In the genomic region with DNA sequence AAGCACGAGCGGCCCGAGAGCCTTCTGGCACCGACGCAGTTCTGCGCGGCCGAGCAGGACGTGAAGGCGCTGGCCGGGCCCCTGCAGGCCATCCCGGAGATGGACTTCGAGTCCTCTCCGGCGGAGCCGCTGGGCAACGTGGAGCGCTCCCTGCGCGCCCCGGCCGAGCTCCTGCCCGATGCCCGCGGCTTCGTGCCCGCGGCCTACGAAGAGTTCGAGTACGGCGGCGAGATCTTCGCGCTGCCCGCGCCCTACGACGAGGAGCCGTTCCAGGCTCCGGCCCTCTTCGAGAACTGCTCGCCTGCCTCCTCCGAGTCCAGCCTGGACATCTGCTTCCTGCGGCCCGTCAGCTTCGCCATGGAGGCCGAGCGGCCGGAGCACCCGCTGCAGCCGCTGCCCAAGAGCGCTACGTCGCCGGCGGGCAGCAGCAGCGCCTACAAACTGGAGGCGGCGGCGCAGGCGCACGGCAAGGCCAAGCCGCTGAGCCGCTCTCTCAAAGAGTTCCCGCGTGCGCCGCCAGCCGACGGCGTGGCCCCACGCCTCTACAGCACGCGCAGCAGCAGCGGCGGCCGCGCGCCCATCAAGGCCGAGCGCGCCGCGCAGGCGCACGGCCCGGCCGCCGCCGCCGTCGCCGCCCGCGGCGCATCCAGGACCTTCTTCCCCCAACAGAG, we compare ENCODE assay signal across 8 cellular contexts.
A peak's percentile ranks its signal among the peaks of the same experiment; 100 is the strongest.
DNase-seq lines count a peak whose midpoint lies in the region; ATAC-seq and TF ChIP-seq lines count a peak whose summit lies in the region.

No MANE protein-coding gene starts in this region.

- intact Hi-C loops in cardiac septum (cut with DNase I) = no loop called here

- H3K4me3 ChIP-seq in upper lobe of left lung = peak overlapping the region in 3 of 4 donors; percentile 41 to 53 (median 49)

- TF ChIP-seq EP300 in upper lobe of left lung (IDR thresholded peaks at IDR 0.05) = no peak

- no peak overlapping the region for H3K27ac ChIP-seq in upper lobe of left lung

- TF ChIP-seq POLR2A in upper lobe of left lung (IDR thresholded peaks at IDR 0.05) = no peak

- H3K9me3 ChIP-seq in upper lobe of left lung = no peaks in the 10 kb centered on the region

- peak in 3 of 6 experiments; percentile 17 to 46 (median 38) for TF ChIP-seq CTCF in upper lobe of left lung (IDR thresholded peaks at IDR 0.05)

- no peaks in the 10 kb centered on the region for H3K27me3 ChIP-seq in upper lobe of left lung

- peak; percentile 23 to 79 for DNase-seq in NCI-H526 (lab: John Stamatoyannopoulos, UW)
- peak; percentile 32 for DNase-seq in activated naive CD8-positive, alpha-beta T cell treated with anti-CD3 and anti-CD28 coated beads, Interleukin-2, amount 50 U/mL, for 16 hours (ENCODE audit: low read depth, low spot score)
- DNase-seq in cardiac septum (ENCODE audit: low spot score) = peak; percentile 88
- peak; percentile 60 for DNase-seq in pulmonary artery endothelial cell (ENCODE audit: low read depth, low spot score)
- DNase-seq in upper lobe of left lung = peak; percentile 69 to 95
- no peak for DNase-seq in 8988T
- no peak for DNase-seq in DMS 273 treated with DMSO at 0.1 percent for 48 hours (lab: John Stamatoyannopoulos, UW)

- H3K36me3 ChIP-seq in upper lobe of left lung = no peaks in the 10 kb centered on the region

- 5 to 29% methylated on average over 29 to 37 of the region's 97 CpGs for WGBS in upper lobe of left lung, 2 donors

- H3K4me1 ChIP-seq in upper lobe of left lung = peaks cover 5 to 15% (median 8%) of the 10 kb centered on the region in 4 donors

- ATAC-seq in GM19351 (IDR thresholded peaks at IDR 0.05; ENCODE audit: unreplicated experiment) (peak; percentile 60), upper lobe of left lung (ENCODE audit: low FRiP score in 2 of 2) (peak; percentile 82 to 97)

Comparison
In these comparisons a context has a peak if more than half of its experiments do, and no peak if none do; other contexts are left out.
1. DNase-seq: peak in NCI-H526 (2 of 2), activated naive CD8-positive, alpha-beta T cell treated with anti-CD3 and anti-CD28 coated beads, Interleukin-2, amount 50 U/mL, for 16 hours (single experiment), cardiac septum (single experiment), pulmonary artery endothelial cell (single experiment) and upper lobe of left lung (2 of 2); none in 8988T (single experiment) and DMS 273 treated with DMSO at 0.1 percent for 48 hours (single experiment).